Comparison of ENCODE assay signal across 20 cellular contexts in genomic region chr12:95764848-95765247, GRCh38.
"Had no signal": no experiment of that assay in that cellular context is flagged by ENCODE, and none has a peak within 500 bp of the region (broad histone marks: within the 10 kb centered on the region; RNA-seq: fewer than 3 reads in every experiment).

No MANE protein-coding gene starts in this region.

- H3K4me1 Mint-ChIP-seq: activated naive CD4-positive, alpha-beta T cell treated with anti-CD3 and anti-CD28 coated beads, Interleukin-2, amount 10 ng/mL, durations not matched to agents 7 days and 5 days; activated naive CD8-positive, alpha-beta T cell treated with anti-CD3 and anti-CD28 coated beads, Interleukin-2, amount 50 U/mL, for 24 hours had no signal

- H3K36me3 Mint-ChIP-seq: activated naive CD4-positive, alpha-beta T cell treated with anti-CD3 and anti-CD28 coated beads, Interleukin-2, amount 10 ng/mL, durations not matched to agents 7 days and 5 days had no signal

- H3K4me3 ChIP-seq: esophagus muscularis mucosa, lung, prostate gland had no signal

- DNase-seq: activated CD4-positive, alpha-beta T cell treated with anti-CD3 and anti-CD28 coated beads, Interleukin-2, amount 50 U/mL, for 1 hour; activated CD4-positive, CD25-positive, alpha-beta regulatory T cell treated with anti-CD3 and anti-CD28 coated beads, Interleukin-2, amount 50 U/mL, for 72 hours; activated CD8-positive, alpha-beta memory T cell treated with anti-CD3 and anti-CD28 coated beads, Interleukin-2, amount 50 U/mL, for 4 hours; activated effector memory CD4-positive, alpha-beta T cell treated with Interleukin-2 at 50 U/mL for 16 hours; activated naive CD4-positive, alpha-beta T cell treated with anti-CD3 and anti-CD28 coated beads, Interleukin-2, amount 10 ng/mL, durations not matched to agents 7 days and 5 days; activated naive CD8-positive, alpha-beta T cell treated with anti-CD3 and anti-CD28 coated beads, Interleukin-2, amount 50 U/mL, for 24 hours; activated T-cell treated with anti-CD3 and anti-CD28 coated beads, Interleukin-2, amount 50 U/mL, for 48 hours; anterior cingulate cortex; effector CD4-positive, alpha-beta T cell; midbrain; nephron progenitor cell; nucleus accumbens; right cardiac atrium; stimulated activated CD4-positive, alpha-beta T cell treated with anti-CD3 and anti-CD28 coated beads, Interleukin-2, amount 100 ng/mL, for 24 hours had no signal

- ATAC-seq: activated naive CD8-positive, alpha-beta T cell treated with anti-CD3 and anti-CD28 coated beads, Interleukin-2, amount 50 U/mL, for 24 hours had no signal

- H3K4me3 Mint-ChIP-seq: activated naive CD4-positive, alpha-beta T cell treated with anti-CD3 and anti-CD28 coated beads, Interleukin-2, amount 10 ng/mL, durations not matched to agents 7 days and 5 days; activated naive CD8-positive, alpha-beta T cell treated with anti-CD3 and anti-CD28 coated beads, Interleukin-2, amount 50 U/mL, for 24 hours; nephron progenitor cell; stimulated activated naive CD8-positive, alpha-beta T cell treated with anti-CD3 and anti-CD28 coated beads, Interleukin-15, Interleukin-2, amounts not matched to agents 100 ng/mL and 50 ng/mL, for 24 hours; T-helper 1 cell treated with Interleukin-12 subunit alpha and Interleukin-12 subunit beta and Interleukin-4 antibody, amounts not matched to agents 30 μg/mL and 1 μg/mL, for 36 hours had no signal

- H3K27me3 ChIP-seq: esophagus muscularis mucosa had no signal

- H3K4me1 ChIP-seq: prostate gland had no signal

- H3K27ac ChIP-seq: esophagus muscularis mucosa, prostate gland, VCaP had no signal

- H3K36me3 ChIP-seq: esophagus muscularis mucosa, prostate gland had no signal

- H3K9me3 ChIP-seq: esophagus muscularis mucosa, prostate gland had no signal

- H3K9me3 Mint-ChIP-seq: activated naive CD4-positive, alpha-beta T cell treated with anti-CD3 and anti-CD28 coated beads, Interleukin-2, amount 10 ng/mL, durations not matched to agents 7 days and 5 days; activated naive CD8-positive, alpha-beta T cell treated with anti-CD3 and anti-CD28 coated beads, Interleukin-2, amount 50 U/mL, for 24 hours; stimulated activated naive CD8-positive, alpha-beta T cell treated with anti-CD3 and anti-CD28 coated beads, Interleukin-15, Interleukin-2, amounts not matched to agents 100 ng/mL and 50 ng/mL, for 24 hours; T-helper 1 cell treated with Interleukin-12 subunit alpha and Interleukin-12 subunit beta and Interleukin-4 antibody, amounts not matched to agents 30 μg/mL and 1 μg/mL, for 36 hours had no signal

- H3K27ac Mint-ChIP-seq: activated naive CD4-positive, alpha-beta T cell treated with anti-CD3 and anti-CD28 coated beads, Interleukin-2, amount 10 ng/mL, durations not matched to agents 7 days and 5 days; activated naive CD8-positive, alpha-beta T cell treated with anti-CD3 and anti-CD28 coated beads, Interleukin-2, amount 50 U/mL, for 24 hours; nephron progenitor cell; stimulated activated naive CD8-positive, alpha-beta T cell treated with anti-CD3 and anti-CD28 coated beads, Interleukin-15, Interleukin-2, amounts not matched to agents 100 ng/mL and 50 ng/mL, for 24 hours; T-helper 1 cell treated with Interleukin-12 subunit alpha and Interleukin-12 subunit beta and Interleukin-4 antibody, amounts not matched to agents 30 μg/mL and 1 μg/mL, for 36 hours had no signal
